Comparison of ENCODE assay signal across 31 cellular contexts in genomic region chr16:21664801-21665492, GRCh38. TPM values are rescaled to one million over a fixed set of nuclear protein-coding genes. Genes with fewer than 3 reads are reported as not detected.
"Had no signal": no experiment of that assay in that cellular context is flagged by ENCODE, and none has a peak within 500 bp of the region (broad histone marks: within the 10 kb centered on the region; RNA-seq: fewer than 3 reads in every experiment).

No MANE protein-coding gene starts in this region.

- ATAC-seq: left lung, mucosa of descending colon had no signal

- H3K27me3 ChIP-seq: ovary, uterus had no signal

- DNase-seq: colonic mucosa; effector memory CD4-positive, alpha-beta T cell; esophagus squamous epithelium; foreskin melanocyte; glutamatergic neuron; heart right ventricle; hippocampal formation; left cardiac atrium; left lung; mesenchymal stem cell; mucosa of descending colon; naive B cell; occipital lobe; ovary; posterior cingulate gyrus; psoas muscle; right cardiac atrium; spleen; stimulated activated CD4-positive, alpha-beta T cell treated with anti-CD3 and anti-CD28 coated beads, Interleukin-4, amount 100 ng/mL, for 4 hours; transverse colon; upper lobe of right lung; uterus had no signal

- H3K36me3 ChIP-seq: colonic mucosa, esophagus squamous epithelium, heart right ventricle, left lung, ovary, spleen, suprapubic skin, transverse colon, upper lobe of right lung, uterus had no signal

- H3K27ac ChIP-seq: colonic mucosa, esophagus squamous epithelium, heart right ventricle, left lung, ovary, psoas muscle, skin epidermis, spleen, suprapubic skin, transverse colon, upper lobe of right lung, uterus had no signal

- H3K4me3 ChIP-seq: left lung, mucosa of descending colon, uterus had no signal

- H3K9me3 ChIP-seq: colonic mucosa, esophagus squamous epithelium, heart right ventricle, left lung, mucosa of descending colon, ovary, psoas muscle, spleen, suprapubic skin, transverse colon, upper lobe of right lung, uterus had no signal

- H3K4me1 ChIP-seq: colonic mucosa, psoas muscle, upper lobe of right lung had no signal

- FAIRE-seq: endothelial cell of umbilical vein, islet of Langerhans had no signal

RNA-seq across cellular contexts. Expression of gene OTOA, which starts 1.2 kb away (rescaled TPM):
- total RNA-seq: colonic mucosa, epithelial cell of proximal tubule, lower leg skin, right cardiac atrium had no signal
- polyA plus RNA-seq: endothelial cell of umbilical vein had no signal

RNA-seq across cellular contexts. Expression of gene IGSF6, which starts 12.5 kb away (rescaled TPM):
- total RNA-seq: endothelial cell of umbilical vein; epithelial cell of proximal tubule; lung microvascular endothelial cell; mesothelial cell of epicardium; natural killer cell treated with Interleukin-12 subunit alpha and Interleukin-12 subunit beta and Interleukin-15 and Interleukin-18, amount 100 ng/mL, for 72 hours had no signal
- polyA plus RNA-seq: endothelial cell of umbilical vein had no signal
